In the genomic region with DNA sequence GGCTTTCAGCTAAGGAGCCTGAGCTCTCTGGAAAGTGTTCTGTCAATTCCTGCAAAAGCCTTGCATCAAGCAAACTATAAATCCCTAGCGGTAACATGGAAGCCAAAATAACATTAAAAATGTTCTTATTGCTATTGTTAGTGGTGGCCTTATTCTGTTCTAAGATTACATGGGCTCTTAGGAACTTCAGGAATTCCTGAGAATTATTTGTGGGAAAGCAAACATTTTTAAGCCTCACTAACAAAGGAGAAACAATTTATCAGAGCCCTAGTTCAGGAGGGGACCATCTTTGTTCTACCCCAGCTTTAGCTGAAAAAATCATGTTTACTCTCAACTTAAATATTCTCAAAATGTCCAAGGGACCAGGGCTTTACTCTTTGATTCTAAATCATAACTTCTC, we compare ENCODE assay signal across 20 cellular contexts.
DNase-seq lines count a peak whose midpoint lies in the region; ATAC-seq, FAIRE-seq and TF ChIP-seq lines count a peak whose summit lies in the region.
"Had no signal": no experiment of that assay in that cellular context is flagged by ENCODE, and none has a peak within 500 bp of the region (broad histone marks: within the 10 kb centered on the region; RNA-seq: fewer than 3 reads in every experiment).

No MANE protein-coding gene starts in this region.

- no peaks in the 10 kb centered on the region for H3K27me3 Mint-ChIP-seq in mesothelial cell of epicardium (ENCODE audit: low read depth)
- H3K27me3 Mint-ChIP-seq: activated naive CD4-positive, alpha-beta T cell treated with anti-CD3 and anti-CD28 coated beads, Interleukin-2, amount 10 ng/mL, durations not matched to agents 7 days and 5 days had no signal

- H3K9me3 Mint-ChIP-seq in mesothelial cell of epicardium, result no peaks in the 10 kb centered on the region
- H3K9me3 Mint-ChIP-seq: activated naive CD4-positive, alpha-beta T cell treated with anti-CD3 and anti-CD28 coated beads, Interleukin-2, amount 10 ng/mL, durations not matched to agents 7 days and 5 days; naive thymus-derived CD4-positive, alpha-beta T cell had no signal

- peak overlapping the region; percentile 92 for H3K27ac Mint-ChIP-seq in mesothelial cell of epicardium
- H3K27ac Mint-ChIP-seq: activated naive CD4-positive, alpha-beta T cell treated with anti-CD3 and anti-CD28 coated beads, Interleukin-2, amount 10 ng/mL, durations not matched to agents 7 days and 5 days; naive thymus-derived CD4-positive, alpha-beta T cell had no signal

- H3K36me3 Mint-ChIP-seq in mesothelial cell of epicardium, result no peaks in the 10 kb centered on the region
- H3K36me3 Mint-ChIP-seq: activated naive CD4-positive, alpha-beta T cell treated with anti-CD3 and anti-CD28 coated beads, Interleukin-2, amount 10 ng/mL, durations not matched to agents 7 days and 5 days; naive thymus-derived CD4-positive, alpha-beta T cell had no signal

- ATAC-seq in GM18868 (IDR thresholded peaks at IDR 0.05; ENCODE audit: unreplicated experiment) (no peak), omental fat pad (ENCODE audit: low FRiP score) (no peak)
- ATAC-seq: A549; heart right ventricle; left lobe of liver; naive thymus-derived CD4-positive, alpha-beta T cell; right cardiac atrium had no signal

- peaks cover 26% of the 10 kb centered on the region for H3K4me1 Mint-ChIP-seq in mesothelial cell of epicardium
- H3K4me1 Mint-ChIP-seq: activated naive CD4-positive, alpha-beta T cell treated with anti-CD3 and anti-CD28 coated beads, Interleukin-2, amount 10 ng/mL, durations not matched to agents 7 days and 5 days; naive thymus-derived CD4-positive, alpha-beta T cell had no signal

- TF ChIP-seq CTCF in mesothelial cell of epicardium (IDR thresholded peaks at IDR 0.05; ENCODE audit: unreplicated experiment) (no peak), omental fat pad (IDR thresholded peaks at IDR 0.05) (no peak)

- H3K4me3 Mint-ChIP-seq in mesothelial cell of epicardium, result no peak overlapping the region
- H3K4me3 Mint-ChIP-seq: activated naive CD4-positive, alpha-beta T cell treated with anti-CD3 and anti-CD28 coated beads, Interleukin-2, amount 10 ng/mL, durations not matched to agents 7 days and 5 days; naive thymus-derived CD4-positive, alpha-beta T cell had no signal

- DNase-seq in AG08395 (ENCODE audit: low spot score), result peak; percentile 59
- DNase-seq in M059J (ENCODE audit: low read depth), result peak; percentile 69
- DNase-seq in mesothelial cell of epicardium (ENCODE audit: low spot score in 2 of 2, unreplicated experiment in 2 of 2), result no peak
- DNase-seq in inferior parietal cortex (ENCODE audit: extremely low spot score), result no peak
- DNase-seq in NCI-H2081 treated with DMSO at 0.1 percent for 48 hours (lab: John Stamatoyannopoulos, UW), result no peak
- DNase-seq in omental fat pad (ENCODE audit: low spot score), result no peak
- DNase-seq: activated naive CD4-positive, alpha-beta T cell treated with anti-CD3 and anti-CD28 coated beads, Interleukin-2, amount 10 ng/mL, durations not matched to agents 7 days and 5 days; H7; heart right ventricle; KG1; naive thymus-derived CD4-positive, alpha-beta T cell; stimulated activated CD4-positive, alpha-beta T cell treated with anti-CD3 and anti-CD28 coated beads, Interleukin-2, amount 100 ng/mL, for 48 hours; SW 1271; upper lobe of left lung had no signal

- FAIRE-seq in endometrium (lab: Jason Lieb, UNC), result peak; percentile 69
- FAIRE-seq: A549, GM18507 had no signal

Comparison
In these comparisons a context has a peak if more than half of its experiments do, and no peak if none do; other contexts are left out.
1. DNase-seq: peak in AG08395 (single experiment) and M059J (single experiment); none in mesothelial cell of epicardium (0 of 2), inferior parietal cortex (single experiment), NCI-H2081 treated with DMSO at 0.1 percent for 48 hours (single experiment) and omental fat pad (single experiment).